29 cellular contexts compared by ENCODE assay signal in genomic region chr20:47673671-47673955, GRCh38.
"Had no signal": no experiment of that assay in that cellular context is flagged by ENCODE, and none has a peak within 500 bp of the region (broad histone marks: within the 10 kb centered on the region; RNA-seq: fewer than 3 reads in every experiment).

No MANE protein-coding gene starts in this region.

- DNase-seq: activated CD4-positive, alpha-beta T cell treated with anti-CD3 and anti-CD28 coated beads, Interleukin-2, amount 10 ng/mL, durations not matched to agents 24 days and 14 days; activated CD4-positive, alpha-beta T cell treated with anti-CD3 and anti-CD28 coated beads, Interleukin-2, amount 50 U/mL, for 4 hours; activated CD8-positive, alpha-beta T cell treated with anti-CD3 and anti-CD28 coated beads for 36 hours; activated gamma-delta T cell treated with Interleukin-2 at 50 U/mL for 16 hours; activated naive CD4-positive, alpha-beta T cell treated with anti-CD3 and anti-CD28 coated beads, Interleukin-2, amount 50 U/mL, for 16 hours; activated T-cell treated with anti-CD3 and anti-CD28 coated beads, Interleukin-2, amount 50 U/mL, for 1 hour; amniotic stem cell; aorta; brain microvascular endothelial cell; central memory CD4-positive, alpha-beta T cell; Kasumi-1; KG1; MG63; NCI-H1048; NCI-H1105 treated with DMSO at 0.1 percent for 48 hours; NCI-H1436; NCI-H1694; NCI-H1930; NCI-H2107; NCI-H2171; NCI-H510A; NCI-H526; NCI-H748 treated with DMSO at 0.1 percent for 48 hours; NK-92 treated with Interleukin-12 subunit alpha and Interleukin-12 subunit beta, amount 100 ng/mL, for 24 hours; PC-3; SHP77; SJCRH30 had no signal

- H3K27ac ChIP-seq: brain microvascular endothelial cell, SJCRH30, SK-N-MC had no signal

- H3K4me3 ChIP-seq: MG63, SJCRH30, SK-N-MC had no signal

- H3K9me3 Mint-ChIP-seq: activated CD4-positive, alpha-beta T cell treated with anti-CD3 and anti-CD28 coated beads, Interleukin-2, amount 10 ng/mL, durations not matched to agents 24 days and 14 days; activated CD8-positive, alpha-beta T cell treated with anti-CD3 and anti-CD28 coated beads for 36 hours; activated T-helper 1 cell treated with anti-CD3 and anti-CD28 coated beads, Interleukin-12 subunit alpha, Interleukin-12 subunit beta, Interleukin-2, Interleukin-4 antibody, amounts not matched to agents 30 ng/mL and 10 ng/mL and 1 ng/mL, durations not matched to agents 14 hours and 24 hours and 36 hours had no signal

- H3K4me1 ChIP-seq: SJCRH30 had no signal

- H3K36me3 ChIP-seq: brain microvascular endothelial cell, MG63 had no signal

- H3K9me3 ChIP-seq: MG63, SJCRH30 had no signal

- H3K27me3 ChIP-seq: brain microvascular endothelial cell, MG63, SJCRH30 had no signal

- ATAC-seq: activated CD8-positive, alpha-beta T cell treated with anti-CD3 and anti-CD28 coated beads for 36 hours; PC-3 had no signal

- H3K4me3 Mint-ChIP-seq: activated CD4-positive, alpha-beta T cell treated with anti-CD3 and anti-CD28 coated beads, Interleukin-2, amount 10 ng/mL, durations not matched to agents 24 days and 14 days; activated CD8-positive, alpha-beta T cell treated with anti-CD3 and anti-CD28 coated beads for 36 hours; activated T-helper 1 cell treated with anti-CD3 and anti-CD28 coated beads, Interleukin-12 subunit alpha, Interleukin-12 subunit beta, Interleukin-2, Interleukin-4 antibody, amounts not matched to agents 30 ng/mL and 10 ng/mL and 1 ng/mL, durations not matched to agents 14 hours and 24 hours and 36 hours had no signal

- H3K4me1 Mint-ChIP-seq: activated CD4-positive, alpha-beta T cell treated with anti-CD3 and anti-CD28 coated beads, Interleukin-2, amount 10 ng/mL, durations not matched to agents 24 days and 14 days had no signal

- H3K27me3 Mint-ChIP-seq: activated CD4-positive, alpha-beta T cell treated with anti-CD3 and anti-CD28 coated beads, Interleukin-2, amount 10 ng/mL, durations not matched to agents 24 days and 14 days; activated CD8-positive, alpha-beta T cell treated with anti-CD3 and anti-CD28 coated beads for 36 hours had no signal

- H3K27ac Mint-ChIP-seq: activated CD4-positive, alpha-beta T cell treated with anti-CD3 and anti-CD28 coated beads, Interleukin-2, amount 10 ng/mL, durations not matched to agents 24 days and 14 days; activated CD8-positive, alpha-beta T cell treated with anti-CD3 and anti-CD28 coated beads for 36 hours; activated T-helper 1 cell treated with anti-CD3 and anti-CD28 coated beads, Interleukin-12 subunit alpha, Interleukin-12 subunit beta, Interleukin-2, Interleukin-4 antibody, amounts not matched to agents 30 ng/mL and 10 ng/mL and 1 ng/mL, durations not matched to agents 14 hours and 24 hours and 36 hours had no signal
